Comparison of ENCODE assay signal across 12 cellular contexts in the genomic region with DNA sequence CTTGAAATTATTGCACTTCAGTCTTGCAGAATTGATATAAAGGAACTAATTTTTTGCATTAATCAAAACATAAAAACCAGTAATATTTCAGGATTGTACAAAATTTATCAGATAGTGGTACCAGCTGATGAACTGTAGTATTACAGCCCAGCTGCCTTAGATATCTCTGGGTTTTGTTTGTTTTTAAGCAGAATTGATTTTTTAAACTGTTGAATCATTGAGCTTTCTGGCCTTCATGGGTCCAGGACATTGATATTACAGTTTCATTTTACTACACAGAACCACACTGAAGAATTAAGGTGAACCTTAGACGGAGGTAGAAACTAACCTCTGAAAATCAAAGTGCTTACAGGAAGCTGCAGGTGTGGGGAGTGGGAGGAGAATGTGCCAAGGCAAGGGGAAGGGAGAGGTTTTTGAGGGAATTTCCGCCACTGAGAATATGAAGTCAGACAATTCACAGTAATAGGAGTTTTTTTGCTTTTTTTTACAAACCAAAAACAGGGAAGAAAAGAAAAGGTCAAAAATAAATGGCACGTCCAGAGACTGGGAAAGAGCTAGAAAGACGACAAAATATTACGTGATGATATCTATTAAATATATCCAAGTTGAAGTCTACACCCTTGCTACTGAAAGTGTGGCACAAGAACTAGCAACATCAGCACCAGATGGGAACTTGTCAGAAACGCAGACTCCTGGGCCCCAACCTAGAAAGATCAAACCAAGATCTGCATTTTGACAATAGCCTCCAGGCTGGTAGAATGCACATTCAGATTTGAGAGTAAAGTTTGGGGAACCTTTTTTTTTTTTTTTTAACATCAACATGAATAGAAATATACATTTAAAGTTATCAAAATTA. TPM values are rescaled to one million over a fixed set of nuclear protein-coding genes. Genes with fewer than 3 reads are reported as not detected.
DNase-seq lines count a peak whose midpoint lies in the region; ATAC-seq and TF ChIP-seq lines count a peak whose summit lies in the region.
"Had no signal": no experiment of that assay in that cellular context is flagged by ENCODE, and none has a peak within 500 bp of the region (broad histone marks: within the 10 kb centered on the region; RNA-seq: fewer than 3 reads in every experiment).

No MANE protein-coding gene starts in this region.

- H3K4me3 ChIP-seq in Loucy (ENCODE audit: low read length, poor library complexity, severe bottlenecking) (peak overlapping the region; percentile 37), heart right ventricle (no peak overlapping the region)

- H3K4me3 Mint-ChIP-seq in activated naive CD4-positive, alpha-beta T cell treated with anti-CD3 and anti-CD28 coated beads, Interleukin-2, amount 50 U/mL, for 24 hours = no peak overlapping the region
- peak overlapping the region; percentile 55 to 77 for H3K4me3 Mint-ChIP-seq in stimulated activated naive CD8-positive, alpha-beta T cell treated with anti-CD3 and anti-CD28 coated beads, Interleukin-15, amount 100 ng/mL, for 72 hours
- H3K4me3 Mint-ChIP-seq: activated CD4-positive, alpha-beta T cell treated with anti-CD3 and anti-CD28 coated beads, Interleukin-2, amount 10 ng/mL, durations not matched to agents 24 days and 14 days had no signal

- no peaks in the 10 kb centered on the region for H3K36me3 ChIP-seq in Loucy (ENCODE audit: insufficient read depth, low read length)
- no peaks in the 10 kb centered on the region for H3K36me3 ChIP-seq in heart right ventricle

- peak overlapping the region; percentile 65 for H3K4me2 ChIP-seq in Loucy (ENCODE audit: low read depth, low read length, poor library complexity, severe bottlenecking)

- H3K9ac ChIP-seq in Loucy (ENCODE audit: low read depth, low read length, poor library complexity, severe bottlenecking) = peak overlapping the region; percentile 38

- peaks cover 12% of the 10 kb centered on the region for H3K27me3 Mint-ChIP-seq in activated naive CD4-positive, alpha-beta T cell treated with anti-CD3 and anti-CD28 coated beads, Interleukin-2, amount 50 U/mL, for 24 hours
- peaks cover 15% of the 10 kb centered on the region for H3K27me3 Mint-ChIP-seq in stimulated activated naive CD8-positive, alpha-beta T cell treated with anti-CD3 and anti-CD28 coated beads, Interleukin-15, amount 100 ng/mL, for 72 hours

- no peaks in the 10 kb centered on the region for H3K27me3 ChIP-seq in Loucy (ENCODE audit: insufficient read depth, low read length, poor library complexity, severe bottlenecking)
- peaks cover 0 to 4% (median 0%) of the 10 kb centered on the region in 7 donors for H3K27me3 ChIP-seq in heart right ventricle

- no peaks in the 10 kb centered on the region for H4K20me1 ChIP-seq in Loucy (ENCODE audit: insufficient read depth, low read length, poor library complexity, severe bottlenecking)

- H3K9me3 Mint-ChIP-seq in activated naive CD4-positive, alpha-beta T cell treated with anti-CD3 and anti-CD28 coated beads, Interleukin-2, amount 50 U/mL, for 24 hours = no peaks in the 10 kb centered on the region
- H3K9me3 Mint-ChIP-seq in stimulated activated naive CD8-positive, alpha-beta T cell treated with anti-CD3 and anti-CD28 coated beads, Interleukin-15, amount 100 ng/mL, for 72 hours = no peaks in the 10 kb centered on the region
- H3K9me3 Mint-ChIP-seq: activated CD4-positive, alpha-beta T cell treated with anti-CD3 and anti-CD28 coated beads, Interleukin-2, amount 10 ng/mL, durations not matched to agents 24 days and 14 days had no signal

- ATAC-seq in HG02571 (IDR thresholded peaks at IDR 0.05; ENCODE audit: unreplicated experiment) (peak; percentile 43), heart right ventricle (no peak)
- peak; percentile 45 for ATAC-seq in stimulated activated naive CD8-positive, alpha-beta T cell treated with anti-CD3 and anti-CD28 coated beads, Interleukin-15, amount 100 ng/mL, for 72 hours

- H3K36me3 Mint-ChIP-seq in activated naive CD4-positive, alpha-beta T cell treated with anti-CD3 and anti-CD28 coated beads, Interleukin-2, amount 50 U/mL, for 24 hours = no peaks in the 10 kb centered on the region

- H3K27ac ChIP-seq in heart right ventricle = no peak overlapping the region

- TF ChIP-seq CTCF in Loucy (conservative IDR thresholded peaks at IDR 0.05; ENCODE audit: low read length) (no peak), heart right ventricle (IDR thresholded peaks at IDR 0.05) (no peak)

- no peak for DNase-seq in activated naive CD4-positive, alpha-beta T cell treated with Interleukin-2 at 50 U/mL for 16 hours
- no peak for DNase-seq in stimulated activated naive CD8-positive, alpha-beta T cell treated with anti-CD3 and anti-CD28 coated beads, Interleukin-15, amount 100 ng/mL, for 72 hours
- DNase-seq in NCI-H1105 treated with DMSO at 0.1 percent for 48 hours (lab: John Stamatoyannopoulos, UW) (no peak), heart right ventricle (no peak), NCI-H510A (lab: John Stamatoyannopoulos, UW) (no peak)
- DNase-seq: activated CD4-positive, alpha-beta T cell treated with anti-CD3 and anti-CD28 coated beads, Interleukin-2, amount 10 ng/mL, durations not matched to agents 24 days and 14 days; anterior cingulate cortex; effector CD8-positive, alpha-beta T cell; retina had no signal

- H3K79me2 ChIP-seq in Loucy (ENCODE audit: insufficient read depth, low read length) = peaks cover 53% of the 10 kb centered on the region

- H2AFZ ChIP-seq in Loucy (ENCODE audit: low read length) = peak overlapping the region; percentile 53

- peaks cover 53% of the 10 kb centered on the region for H3K4me1 ChIP-seq in Loucy (ENCODE audit: insufficient read depth, low read length, poor library complexity, severe bottlenecking)
- H3K4me1 ChIP-seq in heart right ventricle = peaks cover 0 to 12% (median 0%) of the 10 kb centered on the region in 9 donors

- H3K9me2 ChIP-seq in Loucy (replicated peaks; ENCODE audit: low read depth, low read length) = no peaks in the 10 kb centered on the region

- H3K27ac Mint-ChIP-seq in activated naive CD4-positive, alpha-beta T cell treated with anti-CD3 and anti-CD28 coated beads, Interleukin-2, amount 50 U/mL, for 24 hours = peak overlapping the region; percentile 68
- no peak overlapping the region for H3K27ac Mint-ChIP-seq in stimulated activated naive CD8-positive, alpha-beta T cell treated with anti-CD3 and anti-CD28 coated beads, Interleukin-15, amount 100 ng/mL, for 72 hours
- H3K27ac Mint-ChIP-seq: activated CD4-positive, alpha-beta T cell treated with anti-CD3 and anti-CD28 coated beads, Interleukin-2, amount 10 ng/mL, durations not matched to agents 24 days and 14 days had no signal

- H3K9me3 ChIP-seq in Loucy (ENCODE audit: insufficient read depth, low read depth, low read length) (no peaks in the 10 kb centered on the region), heart right ventricle (no peaks in the 10 kb centered on the region)

- intact Hi-C loops in heart right ventricle (cut with DNase I) = loop anchor here in 1 of 10 donors (10.0 kb wide), 1 partner anchor 559 kb away; no protein-coding TSS in a partner anchor

- peaks cover 5% of the 10 kb centered on the region for H3K4me1 Mint-ChIP-seq in activated naive CD4-positive, alpha-beta T cell treated with anti-CD3 and anti-CD28 coated beads, Interleukin-2, amount 50 U/mL, for 24 hours
- H3K4me1 Mint-ChIP-seq in stimulated activated naive CD8-positive, alpha-beta T cell treated with anti-CD3 and anti-CD28 coated beads, Interleukin-15, amount 100 ng/mL, for 72 hours = peaks cover 19% of the 10 kb centered on the region

- 82 to 83% methylated on average over 6 of the region's 6 CpGs for WGBS in heart right ventricle, 2 donors

- H3F3A ChIP-seq in Loucy (ENCODE audit: low read depth) = 0 out of 2 replicates have a peak, but pooled peaks cover 2% of the 10 kb centered on the region

RNA-seq across cellular contexts. Expression of a gene that starts 40.8 kb away (rescaled TPM):
- total RNA-seq in heart right ventricle = 10 to 100 TPM; 14.4 to 28.3 (median 19.7) TPM
- polyA plus RNA-seq in heart right ventricle = 1 to 10 TPM; 8.4 to 9.0 TPM

Comparison
In these comparisons a context has a peak if more than half of its experiments do, and no peak if none do; other contexts are left out.
1. ATAC-seq: peak in HG02571 (single experiment) and stimulated activated naive CD8-positive, alpha-beta T cell treated with anti-CD3 and anti-CD28 coated beads, Interleukin-15, amount 100 ng/mL, for 72 hours (single experiment); none in heart right ventricle (0 of 8).